Comparison of ENCODE assay signal across 1 cellular context in the genomic region with DNA sequence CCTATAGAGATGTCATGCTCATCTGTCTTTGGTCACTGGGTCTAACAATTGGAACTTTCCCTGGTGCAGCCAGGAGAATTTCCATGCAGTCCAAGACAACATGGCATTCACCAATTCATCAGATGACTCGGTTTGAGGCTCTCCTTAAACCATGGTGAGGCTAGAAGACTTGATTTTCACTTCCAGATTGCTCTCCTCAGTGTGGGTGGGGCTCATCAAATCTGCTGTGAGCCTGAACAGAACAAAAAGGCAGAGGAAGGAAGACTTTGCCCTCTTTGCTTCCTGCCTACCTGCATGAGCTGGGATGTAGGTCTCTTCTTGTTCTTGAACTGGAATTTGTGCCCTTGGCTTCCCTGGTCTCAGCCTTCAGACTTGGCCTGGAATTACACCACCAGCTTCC.
TF ChIP-seq lines count a peak whose summit lies in the region.

No MANE protein-coding gene starts in this region.

TF ChIP-seq in GM23338, 12 proteins besides CTCF, POLR2A, EP300 and RAD21:
- TF ChIP-seq, protein P1, sequence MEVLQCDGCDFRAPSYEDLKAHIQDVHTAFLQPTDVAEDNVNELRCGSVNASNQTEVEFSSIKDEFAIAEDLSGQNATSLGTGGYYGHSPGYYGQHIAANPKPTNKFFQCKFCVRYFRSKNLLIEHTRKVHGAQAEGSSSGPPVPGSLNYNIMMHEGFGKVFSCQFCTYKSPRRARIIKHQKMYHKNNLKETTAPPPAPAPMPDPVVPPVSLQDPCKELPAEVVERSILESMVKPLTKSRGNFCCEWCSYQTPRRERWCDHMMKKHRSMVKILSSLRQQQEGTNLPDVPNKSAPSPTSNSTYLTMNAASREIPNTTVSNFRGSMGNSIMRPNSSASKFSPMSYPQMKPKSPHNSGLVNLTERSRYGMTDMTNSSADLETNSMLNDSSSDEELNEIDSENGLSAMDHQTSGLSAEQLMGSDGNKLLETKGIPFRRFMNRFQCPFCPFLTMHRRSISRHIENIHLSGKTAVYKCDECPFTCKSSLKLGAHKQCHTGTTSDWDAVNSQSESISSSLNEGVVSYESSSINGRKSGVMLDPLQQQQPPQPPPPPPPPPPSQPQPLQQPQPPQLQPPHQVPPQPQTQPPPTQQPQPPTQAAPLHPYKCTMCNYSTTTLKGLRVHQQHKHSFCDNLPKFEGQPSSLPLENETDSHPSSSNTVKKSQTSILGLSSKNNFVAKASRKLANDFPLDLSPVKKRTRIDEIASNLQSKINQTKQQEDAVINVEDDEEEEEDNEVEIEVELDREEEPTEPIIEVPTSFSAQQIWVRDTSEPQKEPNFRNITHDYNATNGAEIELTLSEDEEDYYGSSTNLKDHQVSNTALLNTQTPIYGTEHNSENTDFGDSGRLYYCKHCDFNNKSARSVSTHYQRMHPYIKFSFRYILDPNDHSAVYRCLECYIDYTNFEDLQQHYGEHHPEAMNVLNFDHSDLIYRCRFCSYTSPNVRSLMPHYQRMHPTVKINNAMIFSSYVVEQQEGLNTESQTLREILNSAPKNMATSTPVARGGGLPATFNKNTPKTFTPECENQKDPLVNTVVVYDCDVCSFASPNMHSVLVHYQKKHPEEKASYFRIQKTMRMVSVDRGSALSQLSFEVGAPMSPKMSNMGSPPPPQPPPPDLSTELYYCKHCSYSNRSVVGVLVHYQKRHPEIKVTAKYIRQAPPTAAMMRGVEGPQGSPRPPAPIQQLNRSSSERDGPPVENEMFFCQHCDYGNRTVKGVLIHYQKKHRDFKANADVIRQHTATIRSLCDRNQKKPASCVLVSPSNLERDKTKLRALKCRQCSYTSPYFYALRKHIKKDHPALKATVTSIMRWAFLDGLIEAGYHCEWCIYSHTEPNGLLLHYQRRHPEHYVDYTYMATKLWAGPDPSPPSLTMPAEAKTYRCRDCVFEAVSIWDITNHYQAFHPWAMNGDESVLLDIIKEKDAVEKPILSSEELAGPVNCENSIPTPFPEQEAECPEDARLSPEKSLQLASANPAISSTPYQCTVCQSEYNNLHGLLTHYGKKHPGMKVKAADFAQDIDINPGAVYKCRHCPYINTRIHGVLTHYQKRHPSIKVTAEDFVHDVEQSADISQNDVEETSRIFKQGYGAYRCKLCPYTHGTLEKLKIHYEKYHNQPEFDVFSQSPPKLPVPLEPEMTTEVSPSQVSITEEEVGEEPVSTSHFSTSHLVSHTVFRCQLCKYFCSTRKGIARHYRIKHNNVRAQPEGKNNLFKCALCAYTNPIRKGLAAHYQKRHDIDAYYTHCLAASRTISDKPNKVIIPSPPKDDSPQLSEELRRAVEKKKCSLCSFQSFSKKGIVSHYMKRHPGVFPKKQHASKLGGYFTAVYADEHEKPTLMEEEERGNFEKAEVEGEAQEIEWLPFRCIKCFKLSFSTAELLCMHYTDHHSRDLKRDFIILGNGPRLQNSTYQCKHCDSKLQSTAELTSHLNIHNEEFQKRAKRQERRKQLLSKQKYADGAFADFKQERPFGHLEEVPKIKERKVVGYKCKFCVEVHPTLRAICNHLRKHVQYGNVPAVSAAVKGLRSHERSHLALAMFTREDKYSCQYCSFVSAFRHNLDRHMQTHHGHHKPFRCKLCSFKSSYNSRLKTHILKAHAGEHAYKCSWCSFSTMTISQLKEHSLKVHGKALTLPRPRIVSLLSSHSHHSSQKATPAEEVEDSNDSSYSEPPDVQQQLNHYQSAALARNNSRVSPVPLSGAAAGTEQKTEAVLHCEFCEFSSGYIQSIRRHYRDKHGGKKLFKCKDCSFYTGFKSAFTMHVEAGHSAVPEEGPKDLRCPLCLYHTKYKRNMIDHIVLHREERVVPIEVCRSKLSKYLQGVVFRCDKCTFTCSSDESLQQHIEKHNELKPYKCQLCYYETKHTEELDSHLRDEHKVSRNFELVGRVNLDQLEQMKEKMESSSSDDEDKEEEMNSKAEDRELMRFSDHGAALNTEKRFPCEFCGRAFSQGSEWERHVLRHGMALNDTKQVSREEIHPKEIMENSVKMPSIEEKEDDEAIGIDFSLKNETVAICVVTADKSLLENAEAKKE (CRISPR knock-in tag; IDR thresholded peaks at IDR 0.05), result no peak
- no peak for TF ChIP-seq NANOG (IDR thresholded peaks at IDR 0.05; ENCODE audit: borderline replicate concordance)
- TF ChIP-seq POLR2AphosphoS5 (IDR thresholded peaks at IDR 0.05; ENCODE audit: low read depth), result no peak
- no peak for TF ChIP-seq ZNF331 (CRISPR knock-in tag; IDR thresholded peaks at IDR 0.05; ENCODE audit: low read depth)
- TF ChIP-seq, protein P2, sequence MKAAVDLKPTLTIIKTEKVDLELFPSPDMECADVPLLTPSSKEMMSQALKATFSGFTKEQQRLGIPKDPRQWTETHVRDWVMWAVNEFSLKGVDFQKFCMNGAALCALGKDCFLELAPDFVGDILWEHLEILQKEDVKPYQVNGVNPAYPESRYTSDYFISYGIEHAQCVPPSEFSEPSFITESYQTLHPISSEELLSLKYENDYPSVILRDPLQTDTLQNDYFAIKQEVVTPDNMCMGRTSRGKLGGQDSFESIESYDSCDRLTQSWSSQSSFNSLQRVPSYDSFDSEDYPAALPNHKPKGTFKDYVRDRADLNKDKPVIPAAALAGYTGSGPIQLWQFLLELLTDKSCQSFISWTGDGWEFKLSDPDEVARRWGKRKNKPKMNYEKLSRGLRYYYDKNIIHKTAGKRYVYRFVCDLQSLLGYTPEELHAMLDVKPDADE (IDR thresholded peaks at IDR 0.05), result no peak
- TF ChIP-seq CREB1 (CRISPR knock-in tag; IDR thresholded peaks at IDR 0.05; ENCODE audit: low read depth), result no peak
- TF ChIP-seq EZH2phosphoT487 (IDR thresholded peaks at IDR 0.05; ENCODE audit: unreplicated experiment), result no peak
- TF ChIP-seq, protein P3, sequence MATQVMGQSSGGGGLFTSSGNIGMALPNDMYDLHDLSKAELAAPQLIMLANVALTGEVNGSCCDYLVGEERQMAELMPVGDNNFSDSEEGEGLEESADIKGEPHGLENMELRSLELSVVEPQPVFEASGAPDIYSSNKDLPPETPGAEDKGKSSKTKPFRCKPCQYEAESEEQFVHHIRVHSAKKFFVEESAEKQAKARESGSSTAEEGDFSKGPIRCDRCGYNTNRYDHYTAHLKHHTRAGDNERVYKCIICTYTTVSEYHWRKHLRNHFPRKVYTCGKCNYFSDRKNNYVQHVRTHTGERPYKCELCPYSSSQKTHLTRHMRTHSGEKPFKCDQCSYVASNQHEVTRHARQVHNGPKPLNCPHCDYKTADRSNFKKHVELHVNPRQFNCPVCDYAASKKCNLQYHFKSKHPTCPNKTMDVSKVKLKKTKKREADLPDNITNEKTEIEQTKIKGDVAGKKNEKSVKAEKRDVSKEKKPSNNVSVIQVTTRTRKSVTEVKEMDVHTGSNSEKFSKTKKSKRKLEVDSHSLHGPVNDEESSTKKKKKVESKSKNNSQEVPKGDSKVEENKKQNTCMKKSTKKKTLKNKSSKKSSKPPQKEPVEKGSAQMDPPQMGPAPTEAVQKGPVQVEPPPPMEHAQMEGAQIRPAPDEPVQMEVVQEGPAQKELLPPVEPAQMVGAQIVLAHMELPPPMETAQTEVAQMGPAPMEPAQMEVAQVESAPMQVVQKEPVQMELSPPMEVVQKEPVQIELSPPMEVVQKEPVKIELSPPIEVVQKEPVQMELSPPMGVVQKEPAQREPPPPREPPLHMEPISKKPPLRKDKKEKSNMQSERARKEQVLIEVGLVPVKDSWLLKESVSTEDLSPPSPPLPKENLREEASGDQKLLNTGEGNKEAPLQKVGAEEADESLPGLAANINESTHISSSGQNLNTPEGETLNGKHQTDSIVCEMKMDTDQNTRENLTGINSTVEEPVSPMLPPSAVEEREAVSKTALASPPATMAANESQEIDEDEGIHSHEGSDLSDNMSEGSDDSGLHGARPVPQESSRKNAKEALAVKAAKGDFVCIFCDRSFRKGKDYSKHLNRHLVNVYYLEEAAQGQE (IDR thresholded peaks at IDR 0.05; ENCODE audit: unreplicated experiment), result no peak
- TF ChIP-seq STAT1 (IDR thresholded peaks at IDR 0.05; ENCODE audit: unreplicated experiment), result no peak
- TF ChIP-seq JUNB (IDR thresholded peaks at IDR 0.05; ENCODE audit: unreplicated experiment), result no peak
- TF ChIP-seq ZNF114 (CRISPR knock-in tag; IDR thresholded peaks at IDR 0.05), result no peak
- TF ChIP-seq EZH2 (IDR thresholded peaks at IDR 0.05; ENCODE audit: low read depth, unreplicated experiment), result no peak
